In the genomic region with DNA sequence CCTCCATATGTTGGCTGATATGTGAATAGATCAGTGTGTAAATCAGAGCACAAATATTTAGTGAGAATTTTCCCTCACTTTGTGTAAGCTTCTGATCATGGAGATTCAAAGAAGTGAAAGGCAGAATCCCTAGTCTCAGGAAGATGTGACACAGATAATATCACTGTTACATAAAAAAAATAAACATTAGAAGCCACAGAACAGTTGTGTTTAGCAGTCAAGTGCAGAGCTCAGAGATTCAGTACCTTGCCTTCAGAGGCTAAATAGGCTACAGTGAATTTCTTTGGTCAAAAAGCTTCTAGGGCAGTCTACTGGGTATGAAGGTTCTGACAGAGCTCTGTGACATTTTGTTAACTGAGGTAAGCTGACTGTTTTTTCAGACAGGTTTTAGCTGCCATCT, we compare ENCODE assay signal across 16 cellular contexts.
DNase-seq lines count a peak whose midpoint lies in the region; ATAC-seq, FAIRE-seq and TF ChIP-seq lines count a peak whose summit lies in the region.
"Had no signal": no experiment of that assay in that cellular context is flagged by ENCODE, and none has a peak within 500 bp of the region (broad histone marks: within the 10 kb centered on the region; RNA-seq: fewer than 3 reads in every experiment).

No MANE protein-coding gene starts in this region.

- POLR2A ChIA-PET in A549 (lab: Yijun Ruan, JAX) = no interaction called here

- peak overlapping the region; percentile 87 to 90 for H3K27ac ChIP-seq in A549
- H3K27ac ChIP-seq in GM23248 = no peak overlapping the region
- H3K27ac ChIP-seq in prostate gland = no peak overlapping the region
- H3K27ac ChIP-seq: C4-2B, HL-60 had no signal

- CTCF ChIA-PET in A549 (lab: Yijun Ruan, JAX) = interaction anchor here (0.9 to 1.6 kb wide), 3 partner anchors 11 to 1001 kb away, joined by 3 to 4 read pairs (median 3); no protein-coding TSS in a partner anchor

- H3K4me3 ChIP-seq in A549 (no peak overlapping the region), GM23248 (no peak overlapping the region), Loucy (ENCODE audit: low read length, poor library complexity, severe bottlenecking) (no peak overlapping the region), prostate gland (no peak overlapping the region)

- TF ChIP-seq POLR2A in A549 (IDR thresholded peaks at IDR 0.05; ENCODE audit: low read length) = no peak
- TF ChIP-seq POLR2A in prostate gland (IDR thresholded peaks at IDR 0.05) = no peak

- no peak for TF ChIP-seq EP300 in A549 (IDR thresholded peaks at IDR 0.05)

- no peaks in the 10 kb centered on the region for H3K79me2 ChIP-seq in GM23248 (ENCODE audit: insufficient read depth)
- H3K79me2 ChIP-seq in Loucy (ENCODE audit: insufficient read depth, low read length) = no peaks in the 10 kb centered on the region

- FAIRE-seq in A549 (lab: Jason Lieb, UNC) = peak; percentile 68

- no peaks in the 10 kb centered on the region for H4K20me1 ChIP-seq in GM23248 (ENCODE audit: insufficient read depth)
- H4K20me1 ChIP-seq in Loucy (ENCODE audit: insufficient read depth, low read length, poor library complexity, severe bottlenecking) = no peaks in the 10 kb centered on the region

- H3K4me1 ChIP-seq in A549 (peaks cover 23% of the 10 kb centered on the region), GM23248 (ENCODE audit: insufficient read depth) (peaks cover 26% of the 10 kb centered on the region), Loucy (ENCODE audit: insufficient read depth, low read length, poor library complexity, severe bottlenecking) (no peaks in the 10 kb centered on the region), prostate gland (replicated peaks) (no peaks in the 10 kb centered on the region)

- H3K27me3 ChIP-seq in GM23248 (replicated peaks; ENCODE audit: insufficient read depth) = no peaks in the 10 kb centered on the region
- H3K27me3 ChIP-seq in Loucy (ENCODE audit: insufficient read depth, low read length, poor library complexity, severe bottlenecking) = no peaks in the 10 kb centered on the region
- no peaks in the 10 kb centered on the region for H3K27me3 ChIP-seq in prostate gland (replicated peaks; ENCODE audit: insufficient read depth)

- ATAC-seq in A549 (no peak), HG03565 (IDR thresholded peaks at IDR 0.05; ENCODE audit: unreplicated experiment) (no peak)

- TF ChIP-seq CTCF in A549 (IDR thresholded peaks at IDR 0.05) = no peak
- no peak for TF ChIP-seq CTCF in Loucy (conservative IDR thresholded peaks at IDR 0.05; ENCODE audit: low read length)
- no peak for TF ChIP-seq CTCF in prostate gland (IDR thresholded peaks at IDR 0.05)

- H3K9me3 ChIP-seq in A549 = peaks cover 21% of the 10 kb centered on the region; the same call in 2 of the 3 replicates
- no peaks in the 10 kb centered on the region for H3K9me3 ChIP-seq in GM23248 (ENCODE audit: low read depth)
- H3K9me3 ChIP-seq in Loucy (ENCODE audit: insufficient read depth, low read depth, low read length) = no peaks in the 10 kb centered on the region
- no peaks in the 10 kb centered on the region for H3K9me3 ChIP-seq in prostate gland

- H3F3A ChIP-seq in GM23248 (ENCODE audit: insufficient read depth) (no peaks in the 10 kb centered on the region), Loucy (ENCODE audit: low read depth) (no peaks in the 10 kb centered on the region)

- intact Hi-C loops in prostate gland (cut with DNase I) = loop anchor here (10.0 kb wide), 1 partner anchor 995 kb away; the partner anchor contains the start of gene BDNF

- H2AFZ ChIP-seq in GM23248 = 0 out of 2 replicates have a peak overlapping the region, but pooled peaks have one; percentile 22
- H2AFZ ChIP-seq in Loucy (ENCODE audit: low read length) = 0 out of 2 replicates have a peak overlapping the region, but pooled peaks have one; percentile 5

- H3K4me2 ChIP-seq in A549 (no peak overlapping the region), GM23248 (ENCODE audit: unreplicated experiment) (no peak overlapping the region), Loucy (ENCODE audit: low read depth, low read length, poor library complexity, severe bottlenecking) (no peak overlapping the region)

- no peak for DNase-seq in A549 (ENCODE audit: low read depth in 1 of 2, low spot score in 1 of 2)
- no peak for DNase-seq in GM23248
- DNase-seq in myocyte (ENCODE audit: low read depth) = peak; percentile 40
- no peak for DNase-seq in HPDE6-E6E7 (ENCODE audit: extremely low spot score)
- no peak for DNase-seq in prostate gland (ENCODE audit: low spot score)
- no peak for DNase-seq in stimulated activated CD8-positive, alpha-beta memory T cell treated with anti-CD3 and anti-CD28 coated beads, Interleukin-4, amount 100 ng/mL, for 48 hours
- DNase-seq: 8988T; CD4-positive, alpha-beta memory T cell; COR-L47; DMS53; H7; KBM-7 had no signal

- no peak for TF ChIP-seq RAD21 in A549 (conservative IDR thresholded peaks at IDR 0.05 in 1 of 2, IDR thresholded peaks at IDR 0.05 in 1 of 2)

- no peak overlapping the region for H3K9ac ChIP-seq in GM23248
- no peak overlapping the region for H3K9ac ChIP-seq in Loucy (ENCODE audit: low read depth, low read length, poor library complexity, severe bottlenecking)

- H3K9me2 ChIP-seq in GM23248 (ENCODE audit: insufficient read depth) (no peaks in the 10 kb centered on the region), Loucy (replicated peaks; ENCODE audit: low read depth, low read length) (no peaks in the 10 kb centered on the region)

- in situ Hi-C loops in GM23248 (cut with MboI) = loop anchor here (10.0 kb wide), 1 partner anchor 995 kb away; the partner anchor contains the start of gene BDNF

- H3K36me3 ChIP-seq in GM23248 (ENCODE audit: low read depth) (no peaks in the 10 kb centered on the region), Loucy (ENCODE audit: insufficient read depth, low read length) (no peaks in the 10 kb centered on the region), prostate gland (no peaks in the 10 kb centered on the region)

TF ChIP-seq in A549, 52 proteins besides CTCF, POLR2A, EP300 and RAD21:
- TF ChIP-seq MAFK (IDR thresholded peaks at IDR 0.05; ENCODE audit: partially characterized antibody) (no peak), MYC (IDR thresholded peaks at IDR 0.05; ENCODE audit: borderline replicate concordance, low read length) (no peak)

Comparison
In these comparisons a context has a peak if more than half of its experiments do, and no peak if none do; other contexts are left out.
1. H3K27ac ChIP-seq: peak in A549 (2 of 2); none in GM23248 (single experiment) and prostate gland (0 of 2).